ENCODE assay signal across 20 cellular contexts in the genomic region with DNA sequence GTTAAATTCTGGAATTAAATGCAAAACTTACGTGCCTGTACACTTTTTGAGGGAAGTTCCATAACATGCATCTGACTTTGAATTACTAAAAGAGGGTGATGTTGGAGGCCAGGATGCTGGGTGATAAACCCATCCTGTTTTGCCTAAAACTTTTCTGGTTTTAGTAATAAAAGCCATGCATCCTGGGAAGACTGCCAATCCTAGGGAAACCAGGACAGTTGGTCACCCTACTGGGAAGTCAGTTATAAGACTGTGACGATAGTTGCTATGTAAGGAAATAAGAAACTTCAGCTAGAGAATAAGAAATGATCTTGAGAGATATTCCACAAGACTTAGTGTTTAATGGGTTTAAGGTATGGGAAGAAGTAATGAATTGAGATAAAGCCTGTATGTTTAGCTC.
"Had no signal": no experiment of that assay in that cellular context is flagged by ENCODE, and none has a peak within 500 bp of the region (broad histone marks: within the 10 kb centered on the region; RNA-seq: fewer than 3 reads in every experiment).

No MANE protein-coding gene starts in this region.

- H3K4me1 Mint-ChIP-seq: T-cell had no signal

- H3K27me3 Mint-ChIP-seq: activated naive CD8-positive, alpha-beta T cell; activated T-cell treated with anti-CD3 and anti-CD28 coated beads, Interleukin-2, amount 50 U/mL, for 24 hours; stimulated activated naive CD8-positive, alpha-beta T cell treated with anti-CD3 and anti-CD28 coated beads, Interleukin-15, Interleukin-2, amounts not matched to agents 100 ng/mL and 50 ng/mL, for 24 hours; T-cell had no signal

- H3K4me1 ChIP-seq: esophagus squamous epithelium, pancreas, spleen, upper lobe of left lung had no signal

- H3K27ac Mint-ChIP-seq: activated naive CD8-positive, alpha-beta T cell; activated T-cell treated with anti-CD3 and anti-CD28 coated beads, Interleukin-2, amount 50 U/mL, for 24 hours; brain; stimulated activated naive CD8-positive, alpha-beta T cell treated with anti-CD3 and anti-CD28 coated beads, Interleukin-15, Interleukin-2, amounts not matched to agents 100 ng/mL and 50 ng/mL, for 24 hours; T-cell had no signal

- H3K27me3 ChIP-seq: esophagus squamous epithelium, pancreas, spleen, testis, upper lobe of left lung had no signal

- H3K36me3 ChIP-seq: esophagus squamous epithelium, pancreas, spleen, upper lobe of left lung, WERI-Rb-1 had no signal

- H3K4me3 Mint-ChIP-seq: activated naive CD8-positive, alpha-beta T cell; activated T-cell treated with anti-CD3 and anti-CD28 coated beads, Interleukin-2, amount 50 U/mL, for 24 hours; brain; stimulated activated naive CD8-positive, alpha-beta T cell treated with anti-CD3 and anti-CD28 coated beads, Interleukin-15, Interleukin-2, amounts not matched to agents 100 ng/mL and 50 ng/mL, for 24 hours; T-cell had no signal

- H3K27ac ChIP-seq: esophagus squamous epithelium, pancreas, spleen, testis, upper lobe of left lung, WERI-Rb-1 had no signal

- ATAC-seq: pancreas, sciatic nerve, T-cell had no signal

- H3K9me3 ChIP-seq: esophagus squamous epithelium, pancreas, testis, upper lobe of left lung had no signal

- H3K4me3 ChIP-seq: esophagus squamous epithelium, lung, pancreas, spleen, testis, upper lobe of left lung had no signal

- H3K36me3 Mint-ChIP-seq: activated naive CD8-positive, alpha-beta T cell; brain; T-cell had no signal

- DNase-seq: activated CD4-positive, alpha-beta T cell treated with anti-CD3 and anti-CD28 coated beads, Interleukin-2, amount 50 U/mL, for 48 hours; activated effector memory CD4-positive, alpha-beta T cell treated with anti-CD3 and anti-CD28 coated beads, Interleukin-2, amount 50 U/mL, for 16 hours; activated T-cell treated with anti-CD3 and anti-CD28 coated beads, Interleukin-2, amount 50 U/mL, for 24 hours; amniotic stem cell; cortex of kidney; effector CD8-positive, alpha-beta T cell; esophagus squamous epithelium; midbrain; pancreas; spleen; T-cell; T1000; testis; upper lobe of left lung; WERI-Rb-1 had no signal
